In genomic region chr7:24959735-24960485, GRCh38 we compare ENCODE assay signal across 15 cellular contexts.
"Had no signal": no experiment of that assay in that cellular context is flagged by ENCODE, and none has a peak within 500 bp of the region (broad histone marks: within the 10 kb centered on the region; RNA-seq: fewer than 3 reads in every experiment).

No MANE protein-coding gene starts in this region.

- H3K27ac Mint-ChIP-seq: activated CD4-positive, alpha-beta memory T cell treated with anti-CD3 and anti-CD28 coated beads for 36 hours; T-helper 1 cell treated with Interleukin-12 subunit alpha and Interleukin-12 subunit beta and Interleukin-4 antibody, amounts not matched to agents 30 μg/mL and 1 μg/mL, for 36 hours had no signal

- H3K9me3 Mint-ChIP-seq: activated CD4-positive, alpha-beta memory T cell treated with anti-CD3 and anti-CD28 coated beads for 36 hours; effector memory CD8-positive, alpha-beta T cell; T-helper 1 cell treated with Interleukin-12 subunit alpha and Interleukin-12 subunit beta and Interleukin-4 antibody, amounts not matched to agents 30 μg/mL and 1 μg/mL, for 36 hours had no signal

- H3K27ac ChIP-seq: brain microvascular endothelial cell, hepatocyte, pancreas, thyroid gland, vagina had no signal

- H3K4me2 ChIP-seq: hepatocyte had no signal

- ATAC-seq: effector memory CD8-positive, alpha-beta T cell; pancreas had no signal

- H3K4me1 ChIP-seq: pancreas had no signal

- H3K27me3 Mint-ChIP-seq: activated CD4-positive, alpha-beta memory T cell treated with anti-CD3 and anti-CD28 coated beads for 36 hours; effector memory CD8-positive, alpha-beta T cell had no signal

- H3K4me3 Mint-ChIP-seq: activated CD4-positive, alpha-beta memory T cell treated with anti-CD3 and anti-CD28 coated beads for 36 hours; effector memory CD8-positive, alpha-beta T cell; T-helper 1 cell treated with Interleukin-12 subunit alpha and Interleukin-12 subunit beta and Interleukin-4 antibody, amounts not matched to agents 30 μg/mL and 1 μg/mL, for 36 hours had no signal

- H3K27me3 ChIP-seq: brain microvascular endothelial cell, hepatocyte, pancreas, thyroid gland, vagina had no signal

- DNase-seq: activated CD4-positive, alpha-beta memory T cell treated with anti-CD3 and anti-CD28 coated beads for 36 hours; activated CD4-positive, CD25-positive, alpha-beta regulatory T cell treated with anti-CD3 and anti-CD28 coated beads, Interleukin-2, amount 50 U/mL, for 72 hours; activated naive CD4-positive, alpha-beta T cell treated with anti-CD3 and anti-CD28 coated beads, Interleukin-2, amount 50 U/mL, for 16 hours; amniotic stem cell; brain microvascular endothelial cell; effector memory CD8-positive, alpha-beta T cell; kidney glomerular epithelial cell; pancreas; retina; stimulated activated CD4-positive, alpha-beta T cell treated with anti-CD3 and anti-CD28 coated beads, Interleukin-15, amount 100 ng/mL, for 24 hours; stimulated activated CD4-positive, alpha-beta T cell treated with anti-CD3 and anti-CD28 coated beads, Interleukin-4, amount 100 ng/mL, for 24 hours; thyroid gland had no signal

- H2AFZ ChIP-seq: hepatocyte had no signal

- H3K36me3 ChIP-seq: brain microvascular endothelial cell, pancreas, thyroid gland, vagina had no signal

- H3K4me3 ChIP-seq: hepatocyte, pancreas, thyroid gland, vagina had no signal
